Comparison of ENCODE assay signal across 1 cellular context in the genomic region with DNA sequence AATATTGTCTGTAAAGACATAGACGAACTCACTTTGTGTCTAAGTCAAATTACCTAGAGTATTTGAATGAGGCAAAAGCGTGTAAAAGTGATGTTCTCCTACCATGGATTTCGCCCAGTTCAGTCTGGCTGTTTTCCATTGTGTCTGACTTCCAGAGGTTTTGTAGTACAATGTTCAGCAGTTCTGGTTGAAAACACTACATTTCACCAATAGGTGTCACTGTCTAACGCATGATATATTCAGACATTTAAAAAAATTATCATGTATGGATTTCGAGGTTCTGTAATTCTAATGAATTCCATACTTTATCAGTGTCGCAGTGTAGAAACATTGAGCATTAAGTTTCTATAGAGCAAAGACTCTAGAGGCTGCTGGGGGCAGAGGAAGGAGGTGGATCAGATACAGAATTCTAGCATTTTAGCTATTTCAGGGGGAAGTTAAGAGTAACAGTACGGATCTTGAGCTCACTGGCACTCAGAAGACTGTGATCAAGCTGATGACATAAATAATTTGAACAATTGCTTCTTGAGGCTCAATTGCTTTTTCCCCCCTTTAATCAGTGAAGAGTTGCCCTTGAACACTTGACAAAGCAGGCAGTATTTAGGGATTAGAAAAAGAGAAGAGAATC.
TF ChIP-seq lines count a peak whose summit lies in the region.

No MANE protein-coding gene starts in this region.

TF ChIP-seq in GM23338, 12 proteins besides CTCF, POLR2A, EP300 and RAD21 (continued from another document):
- TF ChIP-seq, protein P1, sequence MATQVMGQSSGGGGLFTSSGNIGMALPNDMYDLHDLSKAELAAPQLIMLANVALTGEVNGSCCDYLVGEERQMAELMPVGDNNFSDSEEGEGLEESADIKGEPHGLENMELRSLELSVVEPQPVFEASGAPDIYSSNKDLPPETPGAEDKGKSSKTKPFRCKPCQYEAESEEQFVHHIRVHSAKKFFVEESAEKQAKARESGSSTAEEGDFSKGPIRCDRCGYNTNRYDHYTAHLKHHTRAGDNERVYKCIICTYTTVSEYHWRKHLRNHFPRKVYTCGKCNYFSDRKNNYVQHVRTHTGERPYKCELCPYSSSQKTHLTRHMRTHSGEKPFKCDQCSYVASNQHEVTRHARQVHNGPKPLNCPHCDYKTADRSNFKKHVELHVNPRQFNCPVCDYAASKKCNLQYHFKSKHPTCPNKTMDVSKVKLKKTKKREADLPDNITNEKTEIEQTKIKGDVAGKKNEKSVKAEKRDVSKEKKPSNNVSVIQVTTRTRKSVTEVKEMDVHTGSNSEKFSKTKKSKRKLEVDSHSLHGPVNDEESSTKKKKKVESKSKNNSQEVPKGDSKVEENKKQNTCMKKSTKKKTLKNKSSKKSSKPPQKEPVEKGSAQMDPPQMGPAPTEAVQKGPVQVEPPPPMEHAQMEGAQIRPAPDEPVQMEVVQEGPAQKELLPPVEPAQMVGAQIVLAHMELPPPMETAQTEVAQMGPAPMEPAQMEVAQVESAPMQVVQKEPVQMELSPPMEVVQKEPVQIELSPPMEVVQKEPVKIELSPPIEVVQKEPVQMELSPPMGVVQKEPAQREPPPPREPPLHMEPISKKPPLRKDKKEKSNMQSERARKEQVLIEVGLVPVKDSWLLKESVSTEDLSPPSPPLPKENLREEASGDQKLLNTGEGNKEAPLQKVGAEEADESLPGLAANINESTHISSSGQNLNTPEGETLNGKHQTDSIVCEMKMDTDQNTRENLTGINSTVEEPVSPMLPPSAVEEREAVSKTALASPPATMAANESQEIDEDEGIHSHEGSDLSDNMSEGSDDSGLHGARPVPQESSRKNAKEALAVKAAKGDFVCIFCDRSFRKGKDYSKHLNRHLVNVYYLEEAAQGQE (IDR thresholded peaks at IDR 0.05; ENCODE audit: unreplicated experiment), result no peak
- TF ChIP-seq ZNF331 (CRISPR knock-in tag; IDR thresholded peaks at IDR 0.05; ENCODE audit: low read depth) (no peak), NANOG (IDR thresholded peaks at IDR 0.05; ENCODE audit: borderline replicate concordance) (no peak), POLR2AphosphoS5 (IDR thresholded peaks at IDR 0.05; ENCODE audit: low read depth) (no peak), CREB1 (CRISPR knock-in tag; IDR thresholded peaks at IDR 0.05; ENCODE audit: low read depth) (no peak), ETS1 (IDR thresholded peaks at IDR 0.05) (no peak), ZNF114 (CRISPR knock-in tag; IDR thresholded peaks at IDR 0.05) (no peak)
